Comparison of ENCODE assay signal across 1 cellular context in the genomic region with DNA sequence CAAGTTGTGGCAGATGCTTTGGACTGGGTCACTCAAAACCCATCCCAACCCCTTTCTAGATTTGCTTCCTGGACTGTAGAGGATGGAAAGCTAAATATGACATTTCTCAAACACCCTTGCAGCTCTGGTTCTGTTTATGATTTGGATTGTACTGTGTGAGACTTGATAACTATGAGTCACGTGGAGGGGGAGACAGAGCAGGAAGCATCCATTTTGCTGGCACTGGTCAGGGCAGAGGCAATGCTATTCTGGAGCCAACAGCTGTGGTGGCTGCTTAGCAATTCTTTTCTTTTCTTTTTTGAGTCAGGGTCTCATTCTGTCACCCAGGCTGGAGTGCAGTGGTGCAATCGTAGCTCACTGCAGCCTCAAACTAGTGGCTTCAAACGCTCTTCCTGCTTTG.
TF ChIP-seq lines count a peak whose summit lies in the region.

No MANE protein-coding gene starts in this region.

TF ChIP-seq in H1, 55 proteins besides CTCF, POLR2A, EP300 and RAD21:
- TF ChIP-seq TAF1 (IDR thresholded peaks at IDR 0.05; ENCODE audit: low read depth, low read length) (no peak), GTF2F1 (IDR thresholded peaks at IDR 0.05; ENCODE audit: borderline replicate concordance, low read depth, low read length) (no peak)
